1 cellular context compared by ENCODE assay signal in the genomic region with DNA sequence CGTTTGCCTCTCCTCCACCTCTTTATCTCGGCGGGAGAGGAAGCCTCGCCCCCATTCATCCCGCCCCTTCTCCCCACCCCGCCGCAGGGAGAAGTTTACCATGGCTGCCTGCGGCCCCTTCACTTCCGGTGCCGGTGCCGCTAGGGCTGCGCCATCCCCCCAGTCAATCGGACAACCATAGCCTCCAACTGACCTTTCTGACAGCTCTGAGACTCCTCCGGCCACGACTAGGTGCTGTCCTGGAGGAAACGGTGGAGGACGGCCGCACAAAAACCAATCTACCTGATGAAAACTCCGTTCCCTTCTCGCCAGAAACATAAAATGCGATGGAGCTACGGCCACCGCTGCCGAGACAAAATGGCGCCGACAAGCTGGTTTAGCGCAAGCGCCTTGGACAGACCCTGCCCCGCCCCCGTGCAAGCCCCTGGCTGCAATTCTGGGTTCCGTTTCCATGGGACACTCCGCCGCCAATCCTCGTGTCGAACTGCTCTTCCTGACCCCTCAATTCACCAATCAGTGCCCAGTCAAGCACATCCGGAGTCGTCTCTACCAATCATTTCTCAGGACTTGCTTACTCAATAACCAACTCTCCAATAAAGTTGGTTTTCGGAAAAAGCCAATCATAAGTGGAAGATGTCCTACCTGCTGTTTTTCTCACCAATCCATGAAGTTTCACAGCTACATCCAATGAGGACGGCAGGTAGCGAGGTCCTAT.
TF ChIP-seq lines count a peak whose summit lies in the region.

No MANE protein-coding gene starts in this region.

TF ChIP-seq in K562, 482 proteins besides CTCF, POLR2A, EP300 and RAD21 (continued from another document and continues in another):
- TF ChIP-seq, protein P1, sequence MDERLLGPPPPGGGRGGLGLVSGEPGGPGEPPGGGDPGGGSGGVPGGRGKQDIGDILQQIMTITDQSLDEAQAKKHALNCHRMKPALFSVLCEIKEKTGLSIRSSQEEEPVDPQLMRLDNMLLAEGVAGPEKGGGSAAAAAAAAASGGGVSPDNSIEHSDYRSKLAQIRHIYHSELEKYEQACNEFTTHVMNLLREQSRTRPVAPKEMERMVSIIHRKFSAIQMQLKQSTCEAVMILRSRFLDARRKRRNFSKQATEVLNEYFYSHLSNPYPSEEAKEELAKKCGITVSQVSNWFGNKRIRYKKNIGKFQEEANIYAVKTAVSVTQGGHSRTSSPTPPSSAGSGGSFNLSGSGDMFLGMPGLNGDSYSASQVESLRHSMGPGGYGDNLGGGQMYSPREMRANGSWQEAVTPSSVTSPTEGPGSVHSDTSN (CRISPR knock-in tag; IDR thresholded peaks at IDR 0.05; ENCODE audit: low read depth) = no peak
- TF ChIP-seq, protein P1 (tag; conservative IDR thresholded peaks at IDR 0.05; ENCODE audit: low read depth) = peak; percentile 57
- peak; percentile 21; the same call in 1 of the 2 replicates for TF ChIP-seq FOSL1 (tag; conservative IDR thresholded peaks at IDR 0.05)
- TF ChIP-seq ZNF134 (CRISPR knock-in tag; conservative IDR thresholded peaks at IDR 0.05) = 0 out of 2 replicates have a peak, but pooled peaks have one; percentile 47
- TF ChIP-seq, protein P2, sequence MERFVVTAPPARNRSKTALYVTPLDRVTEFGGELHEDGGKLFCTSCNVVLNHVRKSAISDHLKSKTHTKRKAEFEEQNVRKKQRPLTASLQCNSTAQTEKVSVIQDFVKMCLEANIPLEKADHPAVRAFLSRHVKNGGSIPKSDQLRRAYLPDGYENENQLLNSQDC (CRISPR knock-in tag; IDR thresholded peaks at IDR 0.05) = no peak
- TF ChIP-seq, protein P3, sequence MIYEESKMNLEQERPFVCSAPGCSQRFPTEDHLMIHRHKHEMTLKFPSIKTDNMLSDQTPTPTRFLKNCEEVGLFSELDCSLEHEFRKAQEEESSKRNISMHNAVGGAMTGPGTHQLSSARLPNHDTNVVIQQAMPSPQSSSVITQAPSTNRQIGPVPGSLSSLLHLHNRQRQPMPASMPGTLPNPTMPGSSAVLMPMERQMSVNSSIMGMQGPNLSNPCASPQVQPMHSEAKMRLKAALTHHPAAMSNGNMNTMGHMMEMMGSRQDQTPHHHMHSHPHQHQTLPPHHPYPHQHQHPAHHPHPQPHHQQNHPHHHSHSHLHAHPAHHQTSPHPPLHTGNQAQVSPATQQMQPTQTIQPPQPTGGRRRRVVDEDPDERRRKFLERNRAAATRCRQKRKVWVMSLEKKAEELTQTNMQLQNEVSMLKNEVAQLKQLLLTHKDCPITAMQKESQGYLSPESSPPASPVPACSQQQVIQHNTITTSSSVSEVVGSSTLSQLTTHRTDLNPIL (CRISPR knock-in tag; IDR thresholded peaks at IDR 0.05) = no peak
- TF ChIP-seq TOE1 (IDR thresholded peaks at IDR 0.05; ENCODE audit: borderline replicate concordance) = peak; percentile 60; the same call in 1 of the 2 replicates
- TF ChIP-seq TOE1 (CRISPR knock-in tag; IDR thresholded peaks at IDR 0.05; ENCODE audit: borderline replicate concordance, low read depth) = no peak
- peak; percentile 95 for TF ChIP-seq RFX1 (IDR thresholded peaks at IDR 0.05)
- TF ChIP-seq, protein P4, sequence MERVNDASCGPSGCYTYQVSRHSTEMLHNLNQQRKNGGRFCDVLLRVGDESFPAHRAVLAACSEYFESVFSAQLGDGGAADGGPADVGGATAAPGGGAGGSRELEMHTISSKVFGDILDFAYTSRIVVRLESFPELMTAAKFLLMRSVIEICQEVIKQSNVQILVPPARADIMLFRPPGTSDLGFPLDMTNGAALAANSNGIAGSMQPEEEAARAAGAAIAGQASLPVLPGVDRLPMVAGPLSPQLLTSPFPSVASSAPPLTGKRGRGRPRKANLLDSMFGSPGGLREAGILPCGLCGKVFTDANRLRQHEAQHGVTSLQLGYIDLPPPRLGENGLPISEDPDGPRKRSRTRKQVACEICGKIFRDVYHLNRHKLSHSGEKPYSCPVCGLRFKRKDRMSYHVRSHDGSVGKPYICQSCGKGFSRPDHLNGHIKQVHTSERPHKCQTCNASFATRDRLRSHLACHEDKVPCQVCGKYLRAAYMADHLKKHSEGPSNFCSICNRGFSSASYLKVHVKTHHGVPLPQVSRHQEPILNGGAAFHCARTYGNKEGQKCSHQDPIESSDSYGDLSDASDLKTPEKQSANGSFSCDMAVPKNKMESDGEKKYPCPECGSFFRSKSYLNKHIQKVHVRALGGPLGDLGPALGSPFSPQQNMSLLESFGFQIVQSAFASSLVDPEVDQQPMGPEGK (CRISPR knock-in tag; IDR thresholded peaks at IDR 0.05; ENCODE audit: borderline replicate concordance) = peak; percentile 38; the same call in 1 of the 2 replicates
- no peak for TF ChIP-seq NR2C2 (CRISPR knock-in tag; IDR thresholded peaks at IDR 0.05)
- peak; percentile 91 for TF ChIP-seq NR2C2 (tag; IDR thresholded peaks at IDR 0.05)
- TF ChIP-seq PML (IDR thresholded peaks at IDR 0.05; ENCODE audit: low read length) = peak; percentile 52; the same call in 1 of the 2 replicates
- peak; percentile 37; the same call in 1 of the 2 replicates for TF ChIP-seq KLF13 (tag; IDR thresholded peaks at IDR 0.05; ENCODE audit: borderline replicate concordance, low read depth)
- TF ChIP-seq ZBED1 (IDR thresholded peaks at IDR 0.05) = no peak
- no peak for TF ChIP-seq ATF1 (CRISPR knock-in tag; IDR thresholded peaks at IDR 0.05)
- peak; percentile 88 for TF ChIP-seq ATF1 (tag; IDR thresholded peaks at IDR 0.05)
- TF ChIP-seq PYGO2 (tag; IDR thresholded peaks at IDR 0.05) = peak; percentile 95
- peak; percentile 44; the same call in 1 of the 2 replicates for TF ChIP-seq ZBTB7A (IDR thresholded peaks at IDR 0.05; ENCODE audit: borderline replicate concordance, control insufficient read depth, low read depth, low read length)
- peak; percentile 56 for TF ChIP-seq EGR1 (conservative IDR thresholded peaks at IDR 0.05)
- TF ChIP-seq LEF1 (IDR thresholded peaks at IDR 0.05) = 0 out of 2 replicates have a peak, but pooled peaks have one; percentile 8
- peak; percentile 66; the same call in 1 of the 2 replicates for TF ChIP-seq GTF2E2 (tag; IDR thresholded peaks at IDR 0.05)
- no peak for TF ChIP-seq PHB (CRISPR knock-in tag; IDR thresholded peaks at IDR 0.05)
- peak; percentile 97 for TF ChIP-seq NEUROD1 (IDR thresholded peaks at IDR 0.05; ENCODE audit: borderline replicate concordance, low read depth, low read length, partially characterized antibody)
- TF ChIP-seq, protein P5, sequence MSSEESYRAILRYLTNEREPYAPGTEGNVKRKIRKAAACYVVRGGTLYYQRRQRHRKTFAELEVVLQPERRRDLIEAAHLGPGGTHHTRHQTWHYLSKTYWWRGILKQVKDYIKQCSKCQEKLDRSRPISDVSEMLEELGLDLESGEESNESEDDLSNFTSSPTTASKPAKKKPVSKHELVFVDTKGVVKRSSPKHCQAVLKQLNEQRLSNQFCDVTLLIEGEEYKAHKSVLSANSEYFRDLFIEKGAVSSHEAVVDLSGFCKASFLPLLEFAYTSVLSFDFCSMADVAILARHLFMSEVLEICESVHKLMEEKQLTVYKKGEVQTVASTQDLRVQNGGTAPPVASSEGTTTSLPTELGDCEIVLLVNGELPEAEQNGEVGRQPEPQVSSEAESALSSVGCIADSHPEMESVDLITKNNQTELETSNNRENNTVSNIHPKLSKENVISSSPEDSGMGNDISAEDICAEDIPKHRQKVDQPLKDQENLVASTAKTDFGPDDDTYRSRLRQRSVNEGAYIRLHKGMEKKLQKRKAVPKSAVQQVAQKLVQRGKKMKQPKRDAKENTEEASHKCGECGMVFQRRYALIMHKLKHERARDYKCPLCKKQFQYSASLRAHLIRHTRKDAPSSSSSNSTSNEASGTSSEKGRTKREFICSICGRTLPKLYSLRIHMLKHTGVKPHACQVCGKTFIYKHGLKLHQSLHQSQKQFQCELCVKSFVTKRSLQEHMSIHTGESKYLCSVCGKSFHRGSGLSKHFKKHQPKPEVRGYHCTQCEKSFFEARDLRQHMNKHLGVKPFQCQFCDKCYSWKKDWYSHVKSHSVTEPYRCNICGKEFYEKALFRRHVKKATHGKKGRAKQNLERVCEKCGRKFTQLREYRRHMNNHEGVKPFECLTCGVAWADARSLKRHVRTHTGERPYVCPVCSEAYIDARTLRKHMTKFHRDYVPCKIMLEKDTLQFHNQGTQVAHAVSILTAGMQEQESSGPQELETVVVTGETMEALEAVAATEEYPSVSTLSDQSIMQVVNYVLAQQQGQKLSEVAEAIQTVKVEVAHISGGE (CRISPR knock-in tag; IDR thresholded peaks at IDR 0.05) = peak in 2 of 3 experiments; percentile 37 to 95; a peak in 3 of 6 replicates
- peak; percentile 92 for TF ChIP-seq POLR2H (tag; IDR thresholded peaks at IDR 0.05; ENCODE audit: low read depth)
- peak; percentile 99 for TF ChIP-seq BACH1 (tag; IDR thresholded peaks at IDR 0.05)
- TF ChIP-seq ZBTB8A (IDR thresholded peaks at IDR 0.05; ENCODE audit: partially characterized antibody) = no peak
- peak; percentile 31; the same call in 1 of the 2 replicates for TF ChIP-seq FOXM1 (IDR thresholded peaks at IDR 0.05; ENCODE audit: low read depth)
- no peak for TF ChIP-seq FOXM1 (CRISPR knock-in tag; IDR thresholded peaks at IDR 0.05; ENCODE audit: low read depth)
- peak; percentile 81 for TF ChIP-seq PHF8 (IDR thresholded peaks at IDR 0.05; ENCODE audit: borderline replicate concordance, low read length)
- peak; percentile 76; the same call in 1 of the 2 replicates for TF ChIP-seq ZNF79 (CRISPR knock-in tag; IDR thresholded peaks at IDR 0.05; ENCODE audit: low read depth)
- peak; percentile 70 for TF ChIP-seq PHF20 (IDR thresholded peaks at IDR 0.05; ENCODE audit: partially characterized antibody)
- no peak for TF ChIP-seq STAT5B (CRISPR knock-in tag; IDR thresholded peaks at IDR 0.05)
- no peak for TF ChIP-seq HDAC3 (IDR thresholded peaks at IDR 0.05; ENCODE audit: borderline replicate concordance, partially characterized antibody)
- TF ChIP-seq ZNF212 (CRISPR knock-in tag; IDR thresholded peaks at IDR 0.05) = peak; percentile 53; the same call in 1 of the 2 replicates
- TF ChIP-seq SMAD4 (CRISPR knock-in tag; conservative IDR thresholded peaks at IDR 0.05) = peak; percentile 85
- TF ChIP-seq GABPB2 (CRISPR knock-in tag; conservative IDR thresholded peaks at IDR 0.05) = no peak
- TF ChIP-seq, protein P6, sequence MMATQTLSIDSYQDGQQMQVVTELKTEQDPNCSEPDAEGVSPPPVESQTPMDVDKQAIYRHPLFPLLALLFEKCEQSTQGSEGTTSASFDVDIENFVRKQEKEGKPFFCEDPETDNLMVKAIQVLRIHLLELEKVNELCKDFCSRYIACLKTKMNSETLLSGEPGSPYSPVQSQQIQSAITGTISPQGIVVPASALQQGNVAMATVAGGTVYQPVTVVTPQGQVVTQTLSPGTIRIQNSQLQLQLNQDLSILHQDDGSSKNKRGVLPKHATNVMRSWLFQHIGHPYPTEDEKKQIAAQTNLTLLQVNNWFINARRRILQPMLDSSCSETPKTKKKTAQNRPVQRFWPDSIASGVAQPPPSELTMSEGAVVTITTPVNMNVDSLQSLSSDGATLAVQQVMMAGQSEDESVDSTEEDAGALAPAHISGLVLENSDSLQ (IDR thresholded peaks at IDR 0.05) = peak; percentile 94
- TF ChIP-seq ERF (CRISPR knock-in tag; IDR thresholded peaks at IDR 0.05) = peak; percentile 75; the same call in 1 of the 2 replicates
- peak; percentile 92 for TF ChIP-seq ETV5 (CRISPR knock-in tag; IDR thresholded peaks at IDR 0.05; ENCODE audit: low read depth)
- peak; percentile 92 for TF ChIP-seq SMAD3 (CRISPR knock-in tag; conservative IDR thresholded peaks at IDR 0.05)
- no peak for TF ChIP-seq ZFP36 (IDR thresholded peaks at IDR 0.05; ENCODE audit: low read depth, low read length, partially characterized antibody)
- TF ChIP-seq ZNF444 (CRISPR knock-in tag; IDR thresholded peaks at IDR 0.05) = 0 out of 2 replicates have a peak, but pooled peaks have one; percentile 33
- TF ChIP-seq TAF7 (tag; IDR thresholded peaks at IDR 0.05) = peak; percentile 90
- TF ChIP-seq DDX20 (tag; IDR thresholded peaks at IDR 0.05; ENCODE audit: low read depth) = peak; percentile 75; the same call in 1 of the 2 replicates
- peak; percentile 38 for TF ChIP-seq SP2 (IDR thresholded peaks at IDR 0.05; ENCODE audit: extremely low read depth, low read depth, low read length, poor library complexity, severe bottlenecking)
- peak; percentile 97 for TF ChIP-seq NFRKB (IDR thresholded peaks at IDR 0.05; ENCODE audit: low read depth)
- TF ChIP-seq E2F3 (CRISPR knock-in tag; IDR thresholded peaks at IDR 0.05) = peak; percentile 78
- TF ChIP-seq NCOA1 (IDR thresholded peaks at IDR 0.05; ENCODE audit: low read depth) = peak; percentile 44; the same call in 1 of the 2 replicates
